In the genomic region with DNA sequence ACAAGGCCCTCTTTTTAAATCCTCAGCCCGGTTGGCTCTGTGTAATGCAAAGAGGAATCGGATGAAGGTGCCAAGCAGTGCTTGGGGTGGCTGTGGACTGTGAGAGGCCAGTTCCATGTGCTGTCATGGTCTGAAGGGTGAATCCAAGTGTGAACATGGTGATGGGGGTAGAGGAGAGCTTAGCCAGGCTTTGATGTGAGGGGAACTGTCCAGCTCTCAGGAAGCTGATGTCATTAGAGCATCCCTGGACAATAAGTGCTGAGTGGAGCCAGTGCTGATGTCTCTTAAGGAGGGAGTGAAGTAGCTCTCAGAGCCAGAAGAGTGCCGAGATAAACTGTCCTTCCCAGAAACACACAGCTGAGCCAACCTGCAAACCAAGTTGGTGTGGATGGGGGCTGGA, we compare ENCODE assay signal across 16 cellular contexts. TPM values are rescaled to one million over a fixed set of nuclear protein-coding genes. Genes with fewer than 3 reads are reported as not detected.
DNase-seq lines count a peak whose midpoint lies in the region; ATAC-seq and TF ChIP-seq lines count a peak whose summit lies in the region.
"Had no signal": no experiment of that assay in that cellular context is flagged by ENCODE, and none has a peak within 500 bp of the region (broad histone marks: within the 10 kb centered on the region; RNA-seq: fewer than 3 reads in every experiment).

No MANE protein-coding gene starts in this region.

- no peaks in the 10 kb centered on the region for H3K9me3 ChIP-seq in right atrium auricular region
- no peaks in the 10 kb centered on the region for H3K9me3 ChIP-seq in Caco-2

- intact Hi-C loops in Right ventricle myocardium inferior (cut with DNase I), result no loop called here
- intact Hi-C loops in Caco-2 (cut with micrococcal nuclease; ENCODE audit: unreplicated experiment), result no loop called here

- no peaks in the 10 kb centered on the region for H3K36me3 Mint-ChIP-seq in Caco-2 (ENCODE audit: insufficient read depth, unreplicated experiment)
- H3K36me3 Mint-ChIP-seq: CD4-positive, CD25-positive, alpha-beta regulatory T cell had no signal

- no TSS peak for BruUV-seq in Caco-2 (replicated peaks; lab: Mats Ljungman, UMichigan)

- POLR2A ChIA-PET in Caco-2 (lab: Charles Lee), result no interaction called here

- ATAC-seq in Right ventricle myocardium inferior, result peak; percentile 21

- no peak overlapping the region for H3K27ac Mint-ChIP-seq in Caco-2 (ENCODE audit: unreplicated experiment)
- H3K27ac Mint-ChIP-seq: activated naive CD4-positive, alpha-beta T cell treated with anti-CD3 and anti-CD28 coated beads for 36 hours; CD4-positive, CD25-positive, alpha-beta regulatory T cell had no signal

- no peak overlapping the region for H3K27ac ChIP-seq in right atrium auricular region
- H3K27ac ChIP-seq: KMS-11 had no signal

- CTCF ChIA-PET in Caco-2 (lab: Charles Lee), result interaction anchor here (0.5 kb wide), 1 partner anchor 44 kb away, joined by 4 read pairs; no protein-coding TSS in a partner anchor

- no peak for TF ChIP-seq CTCF in right atrium auricular region (IDR thresholded peaks at IDR 0.05)
- no peak for TF ChIP-seq CTCF in Caco-2 (IDR thresholded peaks at IDR 0.05; ENCODE audit: insufficient read depth in 1 of 2, low read depth in 1 of 2, low read length in 1 of 2, severe bottlenecking in 1 of 2, unreplicated experiment in 1 of 2)

- H3K4me1 Mint-ChIP-seq in Caco-2 (ENCODE audit: low read depth, unreplicated experiment), result no peaks in the 10 kb centered on the region
- H3K4me1 Mint-ChIP-seq: CD4-positive, CD25-positive, alpha-beta regulatory T cell had no signal

- H3K4me3 Mint-ChIP-seq in Caco-2 (ENCODE audit: unreplicated experiment), result no peak overlapping the region
- H3K4me3 Mint-ChIP-seq: activated naive CD4-positive, alpha-beta T cell treated with anti-CD3 and anti-CD28 coated beads for 36 hours; brain; CD4-positive, CD25-positive, alpha-beta regulatory T cell had no signal

- peaks cover 0 to 48% of the 10 kb centered on the region in 2 donors for H3K4me1 ChIP-seq in right atrium auricular region
- H3K4me1 ChIP-seq in Caco-2, result peaks cover 14% of the 10 kb centered on the region

- DNase-seq in Right ventricle myocardium inferior (ENCODE audit: missing footprints), result no peak
- DNase-seq in right atrium auricular region (ENCODE audit: low spot score), result no peak
- DNase-seq in astrocyte of the hippocampus (ENCODE audit: low read depth, low spot score), result peak; percentile 35
- peak; percentile 32 for DNase-seq in foreskin melanocyte
- peak; percentile 38 for DNase-seq in retina
- no peak for DNase-seq in stimulated activated CD8-positive, alpha-beta memory T cell treated with anti-CD3 and anti-CD28 coated beads, Interleukin-4, amount 100 ng/mL, for 48 hours
- no peak for DNase-seq in Caco-2
- DNase-seq in NCI-H1436 (lab: John Stamatoyannopoulos, UW), result no peak
- DNase-seq: activated CD8-positive, alpha-beta memory T cell treated with anti-CD3 and anti-CD28 coated beads, Interleukin-2, amount 50 U/mL, for 4 hours; activated naive CD4-positive, alpha-beta T cell treated with anti-CD3 and anti-CD28 coated beads for 36 hours; CD4-positive, CD25-positive, alpha-beta regulatory T cell; NCI-H1105 treated with DMSO at 0.1 percent for 48 hours; NCI-H510A had no signal

- no peaks in the 10 kb centered on the region for H3K27me3 ChIP-seq in right atrium auricular region
- H3K27me3 ChIP-seq in Caco-2 (replicated peaks; ENCODE audit: control insufficient read depth, insufficient read depth, low read length), result no peaks in the 10 kb centered on the region

- H3K4me3 ChIP-seq in right atrium auricular region, result no peak overlapping the region
- H3K4me3 ChIP-seq in Caco-2 (ENCODE audit: low read depth, low read length), result no peak overlapping the region

- no peaks in the 10 kb centered on the region for H3K36me3 ChIP-seq in right atrium auricular region
- no peaks in the 10 kb centered on the region for H3K36me3 ChIP-seq in Caco-2 (ENCODE audit: control insufficient read depth, insufficient read depth, low read length)

- peaks cover 6% of the 10 kb centered on the region for H3K27me3 Mint-ChIP-seq in Caco-2 (ENCODE audit: insufficient read depth, unreplicated experiment)

- H3K9me3 Mint-ChIP-seq in Caco-2 (ENCODE audit: unreplicated experiment), result no peaks in the 10 kb centered on the region
- H3K9me3 Mint-ChIP-seq: activated naive CD4-positive, alpha-beta T cell treated with anti-CD3 and anti-CD28 coated beads for 36 hours; brain had no signal

RNA-seq across cellular contexts. Expression of a gene that starts 53.6 kb away (rescaled TPM):
- total RNA-seq in Right ventricle myocardium inferior, result 14.0 TPM
- total RNA-seq in right atrium auricular region, result 10 to 100 TPM; 11.4 to 19.2 TPM
- 63.5 and 64.7 TPM in 2 replicates for total RNA-seq in Caco-2 (2022)
- total RNA-seq: A673 had no signal

Comparison
In these comparisons a context has a peak if more than half of its experiments do, and no peak if none do; other contexts are left out.
1. DNase-seq: peak in astrocyte of the hippocampus (single experiment), foreskin melanocyte (single experiment) and retina (single experiment); none in Right ventricle myocardium inferior (single experiment), right atrium auricular region (single experiment), stimulated activated CD8-positive, alpha-beta memory T cell treated with anti-CD3 and anti-CD28 coated beads, Interleukin-4, amount 100 ng/mL, for 48 hours (single experiment), Caco-2 (0 of 2) and NCI-H1436 (single experiment).